ENCODE assay signal across 1 cellular context in the genomic region with DNA sequence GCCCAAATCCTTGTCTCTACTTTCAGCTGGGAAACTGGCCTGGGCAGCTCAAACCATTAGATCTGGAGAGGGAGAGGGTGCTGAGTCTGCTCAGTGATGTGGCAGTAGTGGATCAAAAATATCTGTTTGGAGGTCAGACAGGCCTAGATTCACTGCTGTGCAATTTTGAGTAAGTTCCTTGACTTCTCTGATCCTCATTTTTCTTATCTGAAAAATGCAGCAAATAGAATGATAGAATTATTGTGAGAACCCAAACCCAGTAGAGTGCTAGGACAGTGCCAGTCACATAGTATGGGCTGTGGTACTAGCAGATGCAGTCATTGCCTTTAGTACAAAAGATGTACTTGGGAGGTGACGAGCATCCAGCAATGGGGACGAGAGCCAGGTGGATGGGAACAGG.
TF ChIP-seq lines count a peak whose summit lies in the region.

No MANE protein-coding gene starts in this region.

TF ChIP-seq in HCT116, 20 proteins besides CTCF, POLR2A, EP300 and RAD21:
- TF ChIP-seq FOSL1 (IDR thresholded peaks at IDR 0.05; ENCODE audit: low read depth) (no peak), ZNF274 (IDR thresholded peaks at IDR 0.05; ENCODE audit: low read depth, low read length) (no peak), ZFX (IDR thresholded peaks at IDR 0.05) (no peak), EZH2phosphoT487 (IDR thresholded peaks at IDR 0.05; ENCODE audit: borderline replicate concordance) (no peak), EGR1 (IDR thresholded peaks at IDR 0.05; ENCODE audit: low read depth) (no peak), SRF (IDR thresholded peaks at IDR 0.05; ENCODE audit: low read depth) (no peak), POLR2AphosphoS5 (IDR thresholded peaks at IDR 0.05; ENCODE audit: low read depth, low read length) (no peak), YY1 (IDR thresholded peaks at IDR 0.05; ENCODE audit: extremely low read depth, insufficient replicate concordance, low read depth, low read length) (no peak), ELF1 (IDR thresholded peaks at IDR 0.05; ENCODE audit: borderline replicate concordance, low read depth) (no peak), JUND (IDR thresholded peaks at IDR 0.05) (no peak), EZH2 (IDR thresholded peaks at IDR 0.05) (no peak), TCF7L2 (IDR thresholded peaks at IDR 0.05; ENCODE audit: borderline replicate concordance, extremely low read depth, insufficient read depth, insufficient read length) (no peak), SIN3A (IDR thresholded peaks at IDR 0.05; ENCODE audit: low read depth) (no peak), CBX3 (IDR thresholded peaks at IDR 0.05; ENCODE audit: low read depth) (no peak)
- TF ChIP-seq, protein P1, sequence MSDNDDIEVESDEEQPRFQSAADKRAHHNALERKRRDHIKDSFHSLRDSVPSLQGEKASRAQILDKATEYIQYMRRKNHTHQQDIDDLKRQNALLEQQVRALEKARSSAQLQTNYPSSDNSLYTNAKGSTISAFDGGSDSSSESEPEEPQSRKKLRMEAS (IDR thresholded peaks at IDR 0.05) = no peak
